39 cellular contexts compared by ENCODE assay signal in the genomic region with DNA sequence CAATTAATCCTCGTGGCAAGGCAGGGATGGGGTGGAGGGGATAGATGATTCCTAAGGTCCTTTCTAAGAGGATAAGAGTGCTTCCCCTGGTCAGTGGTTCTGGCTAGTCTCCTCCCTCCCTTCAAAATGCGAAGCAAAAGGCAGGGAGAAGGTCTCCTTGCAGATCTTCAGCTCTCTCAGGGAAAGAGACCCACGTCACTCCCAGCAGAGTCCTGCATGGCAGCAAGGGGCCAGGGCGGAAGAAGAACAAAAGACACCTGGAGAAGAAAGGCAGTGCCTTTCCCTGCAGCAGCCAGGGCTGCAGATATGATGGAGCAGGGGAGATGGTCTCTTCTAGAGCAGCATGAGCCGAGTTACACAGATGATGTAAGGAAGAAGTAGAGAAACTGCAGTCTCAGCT. TPM values are rescaled to one million over a fixed set of nuclear protein-coding genes. Genes with fewer than 3 reads are reported as not detected.
"Had no signal": no experiment of that assay in that cellular context is flagged by ENCODE, and none has a peak within 500 bp of the region (broad histone marks: within the 10 kb centered on the region; RNA-seq: fewer than 3 reads in every experiment).

No MANE protein-coding gene starts in this region.

- H3K9me3 Mint-ChIP-seq: activated B cell treated with CpG ODN at 0.5 μM for 24 hours; activated CD4-positive, alpha-beta memory T cell treated with anti-CD3 and anti-CD28 coated beads for 36 hours; activated naive CD8-positive, alpha-beta T cell treated with anti-CD3 and anti-CD28 coated beads for 36 hours; activated T-cell treated with anti-CD3 and anti-CD28 coated beads, Interleukin-2, amount 50 U/mL, for 72 hours; activated T-helper 17 cell treated with anti-CD3 and anti-CD28 coated beads, Interleukin-2, amount 50 U/mL, for 72 hours; central memory CD8-positive, alpha-beta T cell; T-helper 1 cell treated with Interleukin-12 subunit alpha and Interleukin-12 subunit beta and Interleukin-4 antibody, amounts not matched to agents 30 μg/mL and 1 μg/mL, for 36 hours; T-helper 2 cell treated with Interferon-gamma antibody and Interleukin-4, amounts not matched to agents 5 μg/mL and 100 μg/mL, for 36 hours had no signal

- DNase-seq: activated B cell treated with CpG ODN at 0.5 μM for 24 hours; activated CD4-positive, alpha-beta memory T cell treated with anti-CD3 and anti-CD28 coated beads for 36 hours; activated CD4-positive, alpha-beta T cell treated with anti-CD3 and anti-CD28 coated beads for 4 hours; activated CD4-positive, alpha-beta T cell treated with anti-CD3 and anti-CD28 coated beads, Interleukin-2, amount 50 U/mL, for 1 hour; activated CD4-positive, CD25-positive, alpha-beta regulatory T cell treated with anti-CD3 and anti-CD28 coated beads, Interleukin-2, amount 50 U/mL, for 72 hours; activated effector memory CD4-positive, alpha-beta T cell treated with anti-CD3 and anti-CD28 coated beads, Interleukin-2, amount 50 U/mL, for 16 hours; activated naive CD4-positive, alpha-beta T cell; activated naive CD4-positive, alpha-beta T cell treated with anti-CD3 and anti-CD28 coated beads, Interleukin-2, amount 50 U/mL, for 16 hours; activated naive CD8-positive, alpha-beta T cell treated with anti-CD3 and anti-CD28 coated beads for 36 hours; activated T-cell treated with anti-CD3 and anti-CD28 coated beads, Interleukin-2, amount 50 U/mL, for 1 hour; activated T-cell treated with anti-CD3 and anti-CD28 coated beads, Interleukin-2, amount 50 U/mL, for 72 hours; amniotic stem cell; aorta; brain microvascular endothelial cell; MM.1S; MV-4-11; NCI-H1092 treated with DMSO at 0.1 percent for 48 hours; NCI-H1417; NCI-H146; NCI-H187; NCI-H2029 treated with DMSO at 0.1 percent for 48 hours; NCI-H2107; NCI-H2171; NCI-H510A; NCI-H526; NCI-H774; SHP77; SJCRH30 had no signal

- H3K9ac ChIP-seq: KMS-11 had no signal

- H3K9me3 ChIP-seq: SJCRH30 had no signal

- H3K4me1 Mint-ChIP-seq: activated B cell treated with CpG ODN at 0.5 μM for 24 hours; activated naive CD8-positive, alpha-beta T cell treated with anti-CD3 and anti-CD28 coated beads for 36 hours; activated T-helper 17 cell treated with anti-CD3 and anti-CD28 coated beads, Interleukin-2, amount 50 U/mL, for 72 hours; central memory CD8-positive, alpha-beta T cell had no signal

- H3K36me3 ChIP-seq: brain microvascular endothelial cell, cardiac muscle cell, SJCRH30 had no signal

- H3K27ac ChIP-seq: brain microvascular endothelial cell, cardiac muscle cell, KMS-11, SJCRH30, SK-N-MC had no signal

- H3K4me2 ChIP-seq: KMS-11 had no signal

- FAIRE-seq: TTC549 had no signal

- H3K4me1 ChIP-seq: SJCRH30 had no signal

- H3K4me3 Mint-ChIP-seq: activated B cell treated with CpG ODN at 0.5 μM for 24 hours; activated CD4-positive, alpha-beta memory T cell treated with anti-CD3 and anti-CD28 coated beads for 36 hours; activated naive CD8-positive, alpha-beta T cell treated with anti-CD3 and anti-CD28 coated beads for 36 hours; activated T-cell treated with anti-CD3 and anti-CD28 coated beads, Interleukin-2, amount 50 U/mL, for 72 hours; activated T-helper 17 cell treated with anti-CD3 and anti-CD28 coated beads, Interleukin-2, amount 50 U/mL, for 72 hours; central memory CD8-positive, alpha-beta T cell; T-helper 1 cell treated with Interleukin-12 subunit alpha and Interleukin-12 subunit beta and Interleukin-4 antibody, amounts not matched to agents 30 μg/mL and 1 μg/mL, for 36 hours; T-helper 2 cell treated with Interferon-gamma antibody and Interleukin-4, amounts not matched to agents 5 μg/mL and 100 μg/mL, for 36 hours had no signal

- H3K36me3 Mint-ChIP-seq: activated CD4-positive, alpha-beta memory T cell treated with anti-CD3 and anti-CD28 coated beads for 36 hours; activated naive CD8-positive, alpha-beta T cell treated with anti-CD3 and anti-CD28 coated beads for 36 hours had no signal

- H3K27ac Mint-ChIP-seq: activated B cell treated with CpG ODN at 0.5 μM for 24 hours; activated CD4-positive, alpha-beta memory T cell treated with anti-CD3 and anti-CD28 coated beads for 36 hours; activated naive CD8-positive, alpha-beta T cell treated with anti-CD3 and anti-CD28 coated beads for 36 hours; activated T-cell treated with anti-CD3 and anti-CD28 coated beads, Interleukin-2, amount 50 U/mL, for 72 hours; activated T-helper 17 cell treated with anti-CD3 and anti-CD28 coated beads, Interleukin-2, amount 50 U/mL, for 72 hours; T-helper 1 cell treated with Interleukin-12 subunit alpha and Interleukin-12 subunit beta and Interleukin-4 antibody, amounts not matched to agents 30 μg/mL and 1 μg/mL, for 36 hours; T-helper 2 cell treated with Interferon-gamma antibody and Interleukin-4, amounts not matched to agents 5 μg/mL and 100 μg/mL, for 36 hours had no signal

- H3K4me3 ChIP-seq: cardiac muscle cell, SJCRH30, SK-N-MC had no signal

- ATAC-seq: activated T-cell treated with anti-CD3 and anti-CD28 coated beads, Interleukin-2, amount 50 U/mL, for 72 hours; activated T-helper 17 cell treated with anti-CD3 and anti-CD28 coated beads, Interleukin-2, amount 50 U/mL, for 72 hours; Panc1 had no signal

RNA-seq across cellular contexts. Expression of a gene that starts 29.6 kb away (rescaled TPM):
- total RNA-seq: activated B cell treated with CpG ODN at 0.5 μM for 24 hours; activated CD4-positive, alpha-beta memory T cell treated with anti-CD3 and anti-CD28 coated beads for 36 hours; activated naive CD8-positive, alpha-beta T cell treated with anti-CD3 and anti-CD28 coated beads for 36 hours; activated T-cell treated with anti-CD3 and anti-CD28 coated beads, Interleukin-2, amount 50 U/mL, for 72 hours; activated T-helper 17 cell treated with anti-CD3 and anti-CD28 coated beads, Interleukin-2, amount 50 U/mL, for 72 hours; aorta; cardiac muscle cell; LHCN-M2; SJCRH30 had no signal
- polyA plus RNA-seq: aorta, cardiac muscle cell had no signal

RNA-seq across cellular contexts. Expression of a gene that starts 38.3 kb away (rescaled TPM):
- total RNA-seq: activated B cell treated with CpG ODN at 0.5 μM for 24 hours; activated T-helper 17 cell treated with anti-CD3 and anti-CD28 coated beads, Interleukin-2, amount 50 U/mL, for 72 hours; LHCN-M2; RPMI7951 had no signal
